In genomic region chr3:64349531-64349930, GRCh38 we compare ENCODE assay signal across 16 cellular contexts.
"Had no signal": no experiment of that assay in that cellular context is flagged by ENCODE, and none has a peak within 500 bp of the region (broad histone marks: within the 10 kb centered on the region; RNA-seq: fewer than 3 reads in every experiment).

No MANE protein-coding gene starts in this region.

- H3K4me3 ChIP-seq: body of pancreas, cardiac muscle cell, hepatocyte, spleen, tibial nerve had no signal

- H3K4me1 Mint-ChIP-seq: T-cell had no signal

- H3K36me3 Mint-ChIP-seq: activated naive CD4-positive, alpha-beta T cell treated with anti-CD3 and anti-CD28 coated beads, Interleukin-2, amount 50 U/mL, for 24 hours; T-cell had no signal

- H3K9me3 ChIP-seq: body of pancreas, spleen, tibial nerve had no signal

- H3K9me3 Mint-ChIP-seq: activated naive CD4-positive, alpha-beta T cell treated with anti-CD3 and anti-CD28 coated beads, Interleukin-2, amount 50 U/mL, for 24 hours; stimulated activated naive CD8-positive, alpha-beta T cell treated with anti-CD3 and anti-CD28 coated beads, Interleukin-15, Interleukin-2, amounts not matched to agents 100 ng/mL and 50 ng/mL, for 24 hours; T-cell had no signal

- ATAC-seq: body of pancreas, left ventricle myocardium superior, T-cell had no signal

- H3K4me2 ChIP-seq: hepatocyte had no signal

- H3K4me3 Mint-ChIP-seq: activated naive CD4-positive, alpha-beta T cell treated with anti-CD3 and anti-CD28 coated beads, Interleukin-2, amount 50 U/mL, for 24 hours; stimulated activated naive CD8-positive, alpha-beta T cell treated with anti-CD3 and anti-CD28 coated beads, Interleukin-15, Interleukin-2, amounts not matched to agents 100 ng/mL and 50 ng/mL, for 24 hours; T-cell had no signal

- H3K27ac Mint-ChIP-seq: activated naive CD4-positive, alpha-beta T cell treated with anti-CD3 and anti-CD28 coated beads, Interleukin-2, amount 50 U/mL, for 24 hours; stimulated activated naive CD8-positive, alpha-beta T cell treated with anti-CD3 and anti-CD28 coated beads, Interleukin-15, Interleukin-2, amounts not matched to agents 100 ng/mL and 50 ng/mL, for 24 hours; T-cell had no signal

- H3K36me3 ChIP-seq: cardiac muscle cell, spleen, tibial nerve had no signal

- DNase-seq: activated CD4-positive, alpha-beta T cell treated with anti-CD3 and anti-CD28 coated beads for 1 hour; activated CD4-positive, alpha-beta T cell treated with anti-CD3 and anti-CD28 coated beads, Interleukin-2, amount 50 U/mL, for 1 hour; activated gamma-delta T cell treated with Interleukin-2 at 50 U/mL for 16 hours; activated T-cell treated with anti-CD3 and anti-CD28 coated beads, Interleukin-2, amount 50 U/mL, for 1 hour; anterior cingulate cortex; body of pancreas; foreskin fibroblast; left ventricle myocardium superior; spleen; stimulated activated CD4-positive, alpha-beta T cell treated with anti-CD3 and anti-CD28 coated beads, Interleukin-4, amount 100 ng/mL, for 4 hours; T-cell had no signal

- H3K27ac ChIP-seq: body of pancreas, cardiac muscle cell, hepatocyte, spleen, tibial nerve had no signal

- H2AFZ ChIP-seq: hepatocyte had no signal

- H3K27me3 ChIP-seq: body of pancreas, cardiac muscle cell, hepatocyte, spleen, tibial nerve had no signal

- H3K27me3 Mint-ChIP-seq: activated naive CD4-positive, alpha-beta T cell treated with anti-CD3 and anti-CD28 coated beads, Interleukin-2, amount 50 U/mL, for 24 hours; stimulated activated naive CD8-positive, alpha-beta T cell treated with anti-CD3 and anti-CD28 coated beads, Interleukin-15, Interleukin-2, amounts not matched to agents 100 ng/mL and 50 ng/mL, for 24 hours had no signal

- H3K79me2 ChIP-seq: hepatocyte had no signal
